26 cellular contexts compared by ENCODE assay signal in the genomic region with DNA sequence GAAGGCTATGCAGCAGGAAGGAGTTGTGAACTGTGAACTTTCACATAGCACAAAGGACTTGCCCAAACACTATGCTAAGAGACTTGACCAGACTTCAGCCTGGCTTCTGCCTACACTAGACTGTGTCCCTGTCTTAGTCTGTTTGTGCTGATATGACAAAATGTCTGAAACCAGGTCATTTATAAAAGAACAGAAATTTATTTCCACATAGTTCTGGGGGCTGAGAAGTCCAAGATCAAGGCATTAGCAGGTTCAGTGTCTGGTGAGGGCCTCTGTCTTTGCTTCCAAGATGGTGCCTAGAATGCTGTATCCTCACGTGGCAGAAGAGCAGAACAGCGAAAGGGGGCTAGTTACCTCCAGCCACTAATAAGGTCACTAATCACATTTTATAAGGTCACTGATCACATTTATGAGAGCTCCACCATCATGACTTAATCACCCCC. TPM values are rescaled to one million over a fixed set of nuclear protein-coding genes. Genes with fewer than 3 reads are reported as not detected.
"Had no signal": no experiment of that assay in that cellular context is flagged by ENCODE, and none has a peak within 500 bp of the region (broad histone marks: within the 10 kb centered on the region; RNA-seq: fewer than 3 reads in every experiment).

No MANE protein-coding gene starts in this region.

- H3K27ac Mint-ChIP-seq: natural killer cell, progenitor cell of endocrine pancreas had no signal

- FAIRE-seq: endometrium, frontal cortex, islet of Langerhans, pancreas had no signal

- H3K36me3 Mint-ChIP-seq: natural killer cell had no signal

- H3K36me3 ChIP-seq: heart left ventricle, pancreas, tibial nerve had no signal

- H3K4me3 ChIP-seq: heart left ventricle, pancreas, testis, tibial nerve had no signal

- H3K4me1 Mint-ChIP-seq: neural crest cell had no signal

- H3K27me3 ChIP-seq: heart left ventricle, pancreas, testis, tibial nerve had no signal

- H3K9me3 Mint-ChIP-seq: natural killer cell had no signal

- DNase-seq: effector memory CD4-positive, alpha-beta T cell; heart left ventricle; hippocampal formation; kidney glomerular epithelial cell; natural killer cell; occipital lobe; pancreas; stimulated activated CD4-positive, alpha-beta T cell treated with anti-CD3 and anti-CD28 coated beads, Interleukin-2, amount 100 ng/mL, for 24 hours; stimulated activated CD4-positive, alpha-beta T cell treated with anti-CD3 and anti-CD28 coated beads, Interleukin-4, amount 100 ng/mL, for 4 hours; stimulated activated naive CD4-positive, alpha-beta T cell treated with Interleukin-2 at 50 U/mL for 16 hours; testis had no signal

- ATAC-seq: heart left ventricle, natural killer cell, pancreas, sciatic nerve had no signal

- H3K27me3 Mint-ChIP-seq: progenitor cell of endocrine pancreas had no signal

- H3K9me3 ChIP-seq: heart left ventricle, pancreas, testis, tibial nerve had no signal

- H3K27ac ChIP-seq: heart left ventricle, pancreas, testis, tibial nerve had no signal

- H3K4me3 Mint-ChIP-seq: natural killer cell, neural crest cell had no signal

RNA-seq across cellular contexts. Expression of a gene that starts 56.2 kb away (rescaled TPM):
- total RNA-seq: fibroblast of lung, frontal cortex, glomerular endothelial cell, heart left ventricle, liver, lung microvascular endothelial cell, mucosa of gallbladder, myocyte, natural killer cell, neural crest cell, occipital lobe, pancreas, progenitor cell of endocrine pancreas, sciatic nerve, skeletal muscle tissue, testis, tibial nerve, ureter had no signal
- polyA plus RNA-seq: fibroblast of lung, heart left ventricle, liver, pancreas had no signal
